Comparison of ENCODE assay signal across 1 cellular context in genomic region chr7:16265184-16265804, GRCh38.
TF ChIP-seq lines count a peak whose summit lies in the region.

No MANE protein-coding gene starts in this region.

TF ChIP-seq in K562, 482 proteins besides CTCF, POLR2A, EP300 and RAD21 (continued from another document and continues in another):
- TF ChIP-seq, protein P1, sequence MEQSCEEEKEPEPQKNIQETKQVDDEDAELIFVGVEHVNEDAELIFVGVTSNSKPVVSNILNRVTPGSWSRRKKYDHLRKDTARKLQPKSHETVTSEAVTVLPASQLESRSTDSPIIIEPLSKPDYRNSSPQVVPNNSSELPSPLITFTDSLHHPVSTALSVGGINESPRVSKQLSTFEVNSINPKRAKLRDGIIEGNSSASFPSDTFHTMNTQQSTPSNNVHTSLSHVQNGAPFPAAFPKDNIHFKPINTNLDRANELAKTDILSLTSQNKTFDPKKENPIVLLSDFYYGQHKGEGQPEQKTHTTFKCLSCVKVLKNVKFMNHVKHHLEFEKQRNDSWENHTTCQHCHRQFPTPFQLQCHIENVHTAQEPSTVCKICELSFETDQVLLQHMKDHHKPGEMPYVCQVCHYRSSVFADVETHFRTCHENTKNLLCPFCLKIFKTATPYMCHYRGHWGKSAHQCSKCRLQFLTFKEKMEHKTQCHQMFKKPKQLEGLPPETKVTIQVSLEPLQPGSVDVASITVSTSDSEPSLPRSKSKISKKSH (CRISPR knock-in tag; IDR thresholded peaks at IDR 0.05) = no peak
- TF ChIP-seq ZBTB1 (CRISPR knock-in tag; IDR thresholded peaks at IDR 0.05; ENCODE audit: borderline replicate concordance, low read depth) (no peak), RCOR1 (IDR thresholded peaks at IDR 0.05; ENCODE audit: borderline replicate concordance in 1 of 2, low read depth in 2 of 2, low read length in 2 of 2) (peak in 1 of 2 experiments; percentile 20; a peak in 1 of 4 replicates), ZNF445 (CRISPR knock-in tag; IDR thresholded peaks at IDR 0.05; ENCODE audit: low read depth) (no peak), ZC3H11A (IDR thresholded peaks at IDR 0.05; ENCODE audit: low read depth, low read length) (no peak), RBM22 (IDR thresholded peaks at IDR 0.05; ENCODE audit: low read depth, low read length, poor library complexity, severe bottlenecking) (no peak), ZC3H4 (CRISPR knock-in tag; IDR thresholded peaks at IDR 0.05; ENCODE audit: borderline replicate concordance) (no peak), ZNF444 (CRISPR knock-in tag; IDR thresholded peaks at IDR 0.05) (no peak), RUNX1 (IDR thresholded peaks at IDR 0.05; ENCODE audit: low read depth) (no peak), NCOR1 (IDR thresholded peaks at IDR 0.05) (no peak), CHD1 (IDR thresholded peaks at IDR 0.05; ENCODE audit: low read length) (peak; percentile 7), ZKSCAN3 (CRISPR knock-in tag; IDR thresholded peaks at IDR 0.05) (no peak), CREBBP (IDR thresholded peaks at IDR 0.05; ENCODE audit: low read depth, low read length) (no peak), GABPA (tag; conservative IDR thresholded peaks at IDR 0.05; ENCODE audit: low read depth) (no peak), TARDBP (IDR thresholded peaks at IDR 0.05) (no peak), PATZ1 (CRISPR knock-in tag; IDR thresholded peaks at IDR 0.05; ENCODE audit: borderline replicate concordance) (0 out of 2 replicates have a peak, but pooled peaks have one; percentile 56), ZC3H8 (IDR thresholded peaks at IDR 0.05) (no peak), CBX5 (IDR thresholded peaks at IDR 0.05; ENCODE audit: borderline replicate concordance, low read depth) (no peak), ILK (tag; IDR thresholded peaks at IDR 0.05; ENCODE audit: borderline replicate concordance, low read depth) (no peak), ETS1 (conservative IDR thresholded peaks at IDR 0.05; ENCODE audit: control insufficient read depth, low read depth, low read length) (no peak), ZNF766 (CRISPR knock-in tag; conservative IDR thresholded peaks at IDR 0.05) (0 out of 2 replicates have a peak, but pooled peaks have one; percentile 39), ZNF75A (CRISPR knock-in tag; IDR thresholded peaks at IDR 0.05) (no peak), COPS2 (conservative IDR thresholded peaks at IDR 0.05) (no peak), ZNF507 (tag; conservative IDR thresholded peaks at IDR 0.05) (no peak), TCF15 (CRISPR knock-in tag; IDR thresholded peaks at IDR 0.05) (no peak), MECOM (CRISPR knock-in tag; IDR thresholded peaks at IDR 0.05) (peak; percentile 33; the same call in 1 of the 2 replicates), TAF9B (IDR thresholded peaks at IDR 0.05; ENCODE audit: partially characterized antibody) (peak; percentile 63), GMEB1 (CRISPR knock-in tag; IDR thresholded peaks at IDR 0.05) (no peak), ZNF280A (IDR thresholded peaks at IDR 0.05; ENCODE audit: low read depth, partially characterized antibody) (no peak), MAFF (IDR thresholded peaks at IDR 0.05; ENCODE audit: low read length) (no peak), CEBPG (CRISPR knock-in tag; IDR thresholded peaks at IDR 0.05) (no peak), CEBPG (tag; conservative IDR thresholded peaks at IDR 0.05 in 1 of 2, IDR thresholded peaks at IDR 0.05 in 1 of 2) (no peak), NR2C1 (IDR thresholded peaks at IDR 0.05) (no peak), NR2C1 (tag; IDR thresholded peaks at IDR 0.05) (no peak)
- TF ChIP-seq, protein P2, sequence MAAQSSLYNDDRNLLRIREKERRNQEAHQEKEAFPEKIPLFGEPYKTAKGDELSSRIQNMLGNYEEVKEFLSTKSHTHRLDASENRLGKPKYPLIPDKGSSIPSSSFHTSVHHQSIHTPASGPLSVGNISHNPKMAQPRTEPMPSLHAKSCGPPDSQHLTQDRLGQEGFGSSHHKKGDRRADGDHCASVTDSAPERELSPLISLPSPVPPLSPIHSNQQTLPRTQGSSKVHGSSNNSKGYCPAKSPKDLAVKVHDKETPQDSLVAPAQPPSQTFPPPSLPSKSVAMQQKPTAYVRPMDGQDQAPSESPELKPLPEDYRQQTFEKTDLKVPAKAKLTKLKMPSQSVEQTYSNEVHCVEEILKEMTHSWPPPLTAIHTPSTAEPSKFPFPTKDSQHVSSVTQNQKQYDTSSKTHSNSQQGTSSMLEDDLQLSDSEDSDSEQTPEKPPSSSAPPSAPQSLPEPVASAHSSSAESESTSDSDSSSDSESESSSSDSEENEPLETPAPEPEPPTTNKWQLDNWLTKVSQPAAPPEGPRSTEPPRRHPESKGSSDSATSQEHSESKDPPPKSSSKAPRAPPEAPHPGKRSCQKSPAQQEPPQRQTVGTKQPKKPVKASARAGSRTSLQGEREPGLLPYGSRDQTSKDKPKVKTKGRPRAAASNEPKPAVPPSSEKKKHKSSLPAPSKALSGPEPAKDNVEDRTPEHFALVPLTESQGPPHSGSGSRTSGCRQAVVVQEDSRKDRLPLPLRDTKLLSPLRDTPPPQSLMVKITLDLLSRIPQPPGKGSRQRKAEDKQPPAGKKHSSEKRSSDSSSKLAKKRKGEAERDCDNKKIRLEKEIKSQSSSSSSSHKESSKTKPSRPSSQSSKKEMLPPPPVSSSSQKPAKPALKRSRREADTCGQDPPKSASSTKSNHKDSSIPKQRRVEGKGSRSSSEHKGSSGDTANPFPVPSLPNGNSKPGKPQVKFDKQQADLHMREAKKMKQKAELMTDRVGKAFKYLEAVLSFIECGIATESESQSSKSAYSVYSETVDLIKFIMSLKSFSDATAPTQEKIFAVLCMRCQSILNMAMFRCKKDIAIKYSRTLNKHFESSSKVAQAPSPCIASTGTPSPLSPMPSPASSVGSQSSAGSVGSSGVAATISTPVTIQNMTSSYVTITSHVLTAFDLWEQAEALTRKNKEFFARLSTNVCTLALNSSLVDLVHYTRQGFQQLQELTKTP (IDR thresholded peaks at IDR 0.05; ENCODE audit: low read depth in 1 of 2, partially characterized antibody in 2 of 2) = peak; percentile 85 to 95
- TF ChIP-seq, protein P3, sequence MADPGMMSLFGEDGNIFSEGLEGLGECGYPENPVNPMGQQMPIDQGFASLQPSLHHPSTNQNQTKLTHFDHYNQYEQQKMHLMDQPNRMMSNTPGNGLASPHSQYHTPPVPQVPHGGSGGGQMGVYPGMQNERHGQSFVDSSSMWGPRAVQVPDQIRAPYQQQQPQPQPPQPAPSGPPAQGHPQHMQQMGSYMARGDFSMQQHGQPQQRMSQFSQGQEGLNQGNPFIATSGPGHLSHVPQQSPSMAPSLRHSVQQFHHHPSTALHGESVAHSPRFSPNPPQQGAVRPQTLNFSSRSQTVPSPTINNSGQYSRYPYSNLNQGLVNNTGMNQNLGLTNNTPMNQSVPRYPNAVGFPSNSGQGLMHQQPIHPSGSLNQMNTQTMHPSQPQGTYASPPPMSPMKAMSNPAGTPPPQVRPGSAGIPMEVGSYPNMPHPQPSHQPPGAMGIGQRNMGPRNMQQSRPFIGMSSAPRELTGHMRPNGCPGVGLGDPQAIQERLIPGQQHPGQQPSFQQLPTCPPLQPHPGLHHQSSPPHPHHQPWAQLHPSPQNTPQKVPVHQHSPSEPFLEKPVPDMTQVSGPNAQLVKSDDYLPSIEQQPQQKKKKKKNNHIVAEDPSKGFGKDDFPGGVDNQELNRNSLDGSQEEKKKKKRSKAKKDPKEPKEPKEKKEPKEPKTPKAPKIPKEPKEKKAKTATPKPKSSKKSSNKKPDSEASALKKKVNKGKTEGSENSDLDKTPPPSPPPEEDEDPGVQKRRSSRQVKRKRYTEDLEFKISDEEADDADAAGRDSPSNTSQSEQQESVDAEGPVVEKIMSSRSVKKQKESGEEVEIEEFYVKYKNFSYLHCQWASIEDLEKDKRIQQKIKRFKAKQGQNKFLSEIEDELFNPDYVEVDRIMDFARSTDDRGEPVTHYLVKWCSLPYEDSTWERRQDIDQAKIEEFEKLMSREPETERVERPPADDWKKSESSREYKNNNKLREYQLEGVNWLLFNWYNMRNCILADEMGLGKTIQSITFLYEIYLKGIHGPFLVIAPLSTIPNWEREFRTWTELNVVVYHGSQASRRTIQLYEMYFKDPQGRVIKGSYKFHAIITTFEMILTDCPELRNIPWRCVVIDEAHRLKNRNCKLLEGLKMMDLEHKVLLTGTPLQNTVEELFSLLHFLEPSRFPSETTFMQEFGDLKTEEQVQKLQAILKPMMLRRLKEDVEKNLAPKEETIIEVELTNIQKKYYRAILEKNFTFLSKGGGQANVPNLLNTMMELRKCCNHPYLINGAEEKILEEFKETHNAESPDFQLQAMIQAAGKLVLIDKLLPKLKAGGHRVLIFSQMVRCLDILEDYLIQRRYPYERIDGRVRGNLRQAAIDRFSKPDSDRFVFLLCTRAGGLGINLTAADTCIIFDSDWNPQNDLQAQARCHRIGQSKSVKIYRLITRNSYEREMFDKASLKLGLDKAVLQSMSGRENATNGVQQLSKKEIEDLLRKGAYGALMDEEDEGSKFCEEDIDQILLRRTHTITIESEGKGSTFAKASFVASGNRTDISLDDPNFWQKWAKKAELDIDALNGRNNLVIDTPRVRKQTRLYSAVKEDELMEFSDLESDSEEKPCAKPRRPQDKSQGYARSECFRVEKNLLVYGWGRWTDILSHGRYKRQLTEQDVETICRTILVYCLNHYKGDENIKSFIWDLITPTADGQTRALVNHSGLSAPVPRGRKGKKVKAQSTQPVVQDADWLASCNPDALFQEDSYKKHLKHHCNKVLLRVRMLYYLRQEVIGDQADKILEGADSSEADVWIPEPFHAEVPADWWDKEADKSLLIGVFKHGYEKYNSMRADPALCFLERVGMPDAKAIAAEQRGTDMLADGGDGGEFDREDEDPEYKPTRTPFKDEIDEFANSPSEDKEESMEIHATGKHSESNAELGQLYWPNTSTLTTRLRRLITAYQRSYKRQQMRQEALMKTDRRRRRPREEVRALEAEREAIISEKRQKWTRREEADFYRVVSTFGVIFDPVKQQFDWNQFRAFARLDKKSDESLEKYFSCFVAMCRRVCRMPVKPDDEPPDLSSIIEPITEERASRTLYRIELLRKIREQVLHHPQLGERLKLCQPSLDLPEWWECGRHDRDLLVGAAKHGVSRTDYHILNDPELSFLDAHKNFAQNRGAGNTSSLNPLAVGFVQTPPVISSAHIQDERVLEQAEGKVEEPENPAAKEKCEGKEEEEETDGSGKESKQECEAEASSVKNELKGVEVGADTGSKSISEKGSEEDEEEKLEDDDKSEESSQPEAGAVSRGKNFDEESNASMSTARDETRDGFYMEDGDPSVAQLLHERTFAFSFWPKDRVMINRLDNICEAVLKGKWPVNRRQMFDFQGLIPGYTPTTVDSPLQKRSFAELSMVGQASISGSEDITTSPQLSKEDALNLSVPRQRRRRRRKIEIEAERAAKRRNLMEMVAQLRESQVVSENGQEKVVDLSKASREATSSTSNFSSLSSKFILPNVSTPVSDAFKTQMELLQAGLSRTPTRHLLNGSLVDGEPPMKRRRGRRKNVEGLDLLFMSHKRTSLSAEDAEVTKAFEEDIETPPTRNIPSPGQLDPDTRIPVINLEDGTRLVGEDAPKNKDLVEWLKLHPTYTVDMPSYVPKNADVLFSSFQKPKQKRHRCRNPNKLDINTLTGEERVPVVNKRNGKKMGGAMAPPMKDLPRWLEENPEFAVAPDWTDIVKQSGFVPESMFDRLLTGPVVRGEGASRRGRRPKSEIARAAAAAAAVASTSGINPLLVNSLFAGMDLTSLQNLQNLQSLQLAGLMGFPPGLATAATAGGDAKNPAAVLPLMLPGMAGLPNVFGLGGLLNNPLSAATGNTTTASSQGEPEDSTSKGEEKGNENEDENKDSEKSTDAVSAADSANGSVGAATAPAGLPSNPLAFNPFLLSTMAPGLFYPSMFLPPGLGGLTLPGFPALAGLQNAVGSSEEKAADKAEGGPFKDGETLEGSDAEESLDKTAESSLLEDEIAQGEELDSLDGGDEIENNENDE (IDR thresholded peaks at IDR 0.05; ENCODE audit: low read depth, low read length) = no peak
